In genomic region chr9:84716217-84716616, GRCh38 we compare ENCODE assay signal across 1 cellular context.
TF ChIP-seq lines count a peak whose summit lies in the region.

No MANE protein-coding gene starts in this region.

TF ChIP-seq in GM12878, 131 proteins besides CTCF, POLR2A, EP300 and RAD21 (continued from another document):
- no peak for TF ChIP-seq MYB (IDR thresholded peaks at IDR 0.05; ENCODE audit: borderline replicate concordance, low read depth, low read length)
- no peak for TF ChIP-seq MAX (IDR thresholded peaks at IDR 0.05; ENCODE audit: low read depth, low read length)
